In the genomic region with DNA sequence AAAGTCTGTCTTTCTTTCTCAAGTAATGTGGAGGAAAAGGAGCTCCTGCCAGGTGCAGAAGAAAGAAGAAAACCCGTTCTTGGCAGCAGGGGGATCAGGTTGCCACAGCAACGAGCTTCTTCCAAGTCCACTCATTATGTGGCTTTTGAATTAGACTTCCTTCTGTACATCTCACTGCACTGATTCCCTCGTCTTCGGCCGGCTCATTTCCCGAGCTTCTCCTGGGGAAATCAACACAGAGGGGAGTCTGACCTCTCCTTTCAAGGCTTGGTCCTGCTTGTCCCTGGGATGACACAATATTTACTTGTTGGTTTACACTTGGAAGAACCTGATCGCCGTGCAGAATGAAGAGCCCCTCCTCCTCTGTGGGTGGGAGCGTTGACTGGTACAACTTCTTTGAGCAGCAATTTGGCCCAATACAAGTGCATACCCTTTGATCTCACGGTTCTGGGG, we compare ENCODE assay signal across 9 cellular contexts. TPM values are rescaled to one million over a fixed set of nuclear protein-coding genes. Genes with fewer than 3 reads are reported as not detected.
DNase-seq lines count a peak whose midpoint lies in the region; ATAC-seq and TF ChIP-seq lines count a peak whose summit lies in the region.
"Had no signal": no experiment of that assay in that cellular context is flagged by ENCODE, and none has a peak within 500 bp of the region (broad histone marks: within the 10 kb centered on the region; RNA-seq: fewer than 3 reads in every experiment).

No MANE protein-coding gene starts in this region.

- POLR2A ChIA-PET in A673 (lab: Charles Lee; ENCODE audit: low non-redundant PET) = interaction anchor here (0.6 kb wide), 1 partner anchor 11 kb away, joined by 6 read pairs; no protein-coding TSS in a partner anchor

- H3K27me3 ChIP-seq in A673 (replicated peaks; ENCODE audit: insufficient read depth, low read depth, low read length, poor library complexity) = no peaks in the 10 kb centered on the region
- H3K27me3 ChIP-seq in right lobe of liver = no peaks in the 10 kb centered on the region
- no peaks in the 10 kb centered on the region for H3K27me3 ChIP-seq in lower lobe of right lung (ENCODE audit: low read depth)
- H3K27me3 ChIP-seq: stomach had no signal

- H3K4me1 ChIP-seq in A673 (ENCODE audit: insufficient read depth, low read length, poor library complexity, severe bottlenecking) (peaks cover 20% of the 10 kb centered on the region), right lobe of liver (peaks cover 0 to 8% (median 0%) of the 10 kb centered on the region in 4 donors), lower lobe of right lung (peaks cover 17% of the 10 kb centered on the region)

- no peak overlapping the region for H3K4me3 ChIP-seq in A673 (ENCODE audit: low read depth, low read length, poor library complexity, severe bottlenecking)
- no peak overlapping the region for H3K4me3 ChIP-seq in right lobe of liver
- no peak overlapping the region for H3K4me3 ChIP-seq in lower lobe of right lung
- H3K4me3 ChIP-seq: stomach had no signal

- TF ChIP-seq CTCF in A673 (conservative IDR thresholded peaks at IDR 0.05; ENCODE audit: low read depth, low read length) (no peak), right lobe of liver (IDR thresholded peaks at IDR 0.05) (no peak), lower lobe of right lung (IDR thresholded peaks at IDR 0.05) (no peak)

- DNase-seq in A673 (ENCODE audit: low spot score) = peak; percentile 54
- peak; percentile 14 for DNase-seq in HT-29 (ENCODE audit: low spot score)
- peak; percentile 91 for DNase-seq in astrocyte of the hippocampus (ENCODE audit: low read depth, low spot score)
- DNase-seq in right lobe of liver = no peak
- DNase-seq in lower lobe of right lung = no peak
- DNase-seq: stomach had no signal

- H3K36me3 ChIP-seq in A673 (ENCODE audit: insufficient read depth, low read length, poor library complexity, severe bottlenecking) (no peaks in the 10 kb centered on the region), right lobe of liver (no peaks in the 10 kb centered on the region), lower lobe of right lung (no peaks in the 10 kb centered on the region)
- H3K36me3 ChIP-seq: stomach had no signal

- no TSS peak for BruUV-seq in A673 (replicated peaks; lab: Mats Ljungman, UMichigan)

- no peak for TF ChIP-seq POLR2A in right lobe of liver (IDR thresholded peaks at IDR 0.05)

- intact Hi-C loops in A673 (cut with micrococcal nuclease; ENCODE audit: unreplicated experiment) (no loop called here), right lobe of liver (cut with DNase I) (no loop called here), lower lobe of right lung (cut with DNase I) (no loop called here)

- ATAC-seq in right lobe of liver = peak in 3 of 4 donors; percentile 22 to 46 (median 35)
- no peak; the same call in 2 of the 3 replicates for ATAC-seq in SK-N-SH treated with all-trans-retinoic acid at 6 μM for 48 hours
- no peak for ATAC-seq in GM18498 (IDR thresholded peaks at IDR 0.05; ENCODE audit: unreplicated experiment)
- no peak for ATAC-seq in lower lobe of right lung
- ATAC-seq in HG02884 (IDR thresholded peaks at IDR 0.05; ENCODE audit: unreplicated experiment) = no peak

- H3K9me3 ChIP-seq in A673 (ENCODE audit: low read depth, low read length, poor library complexity, severe bottlenecking) (no peaks in the 10 kb centered on the region), right lobe of liver (no peaks in the 10 kb centered on the region), lower lobe of right lung (no peaks in the 10 kb centered on the region)
- H3K9me3 ChIP-seq: stomach had no signal

- WGBS in right lobe of liver (ENCODE audit: insufficient coverage, low coverage, low lambda C conversion rate, missing lambda C conversion rate) = 3% methylated on average over 6 of the region's 10 CpGs

- H3K27ac ChIP-seq in A673 (ENCODE audit: low read depth, low read length, poor library complexity, severe bottlenecking) (no peak overlapping the region), right lobe of liver (no peak overlapping the region), lower lobe of right lung (no peak overlapping the region)
- H3K27ac ChIP-seq: stomach had no signal

- CTCF ChIA-PET in A673 (lab: Charles Lee) = no interaction called here

TF ChIP-seq in SK-N-SH treated with all-trans-retinoic acid at 6 μM for 48 hours, 23 proteins besides CTCF, POLR2A, EP300 and RAD21:
- TF ChIP-seq, protein P1, sequence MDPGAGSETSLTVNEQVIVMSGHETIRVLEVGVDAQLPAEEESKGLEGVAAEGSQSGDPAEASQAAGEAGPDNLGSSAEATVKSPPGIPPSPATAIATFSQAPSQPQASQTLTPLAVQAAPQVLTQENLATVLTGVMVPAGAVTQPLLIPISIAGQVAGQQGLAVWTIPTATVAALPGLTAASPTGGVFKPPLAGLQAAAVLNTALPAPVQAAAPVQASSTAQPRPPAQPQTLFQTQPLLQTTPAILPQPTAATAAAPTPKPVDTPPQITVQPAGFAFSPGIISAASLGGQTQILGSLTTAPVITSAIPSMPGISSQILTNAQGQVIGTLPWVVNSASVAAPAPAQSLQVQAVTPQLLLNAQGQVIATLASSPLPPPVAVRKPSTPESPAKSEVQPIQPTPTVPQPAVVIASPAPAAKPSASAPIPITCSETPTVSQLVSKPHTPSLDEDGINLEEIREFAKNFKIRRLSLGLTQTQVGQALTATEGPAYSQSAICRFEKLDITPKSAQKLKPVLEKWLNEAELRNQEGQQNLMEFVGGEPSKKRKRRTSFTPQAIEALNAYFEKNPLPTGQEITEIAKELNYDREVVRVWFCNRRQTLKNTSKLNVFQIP (CRISPR knock-in tag; IDR thresholded peaks at IDR 0.05; ENCODE audit: borderline replicate concordance, low read depth) = no peak
- TF ChIP-seq ZFP30 (CRISPR knock-in tag; IDR thresholded peaks at IDR 0.05) (no peak), PPARA (CRISPR knock-in tag; IDR thresholded peaks at IDR 0.05; ENCODE audit: borderline replicate concordance) (no peak), ZFP3 (CRISPR knock-in tag; IDR thresholded peaks at IDR 0.05) (no peak), CSRNP3 (CRISPR knock-in tag; IDR thresholded peaks at IDR 0.05) (no peak), CSDC2 (CRISPR knock-in tag; IDR thresholded peaks at IDR 0.05) (no peak), ZNF70 (CRISPR knock-in tag; IDR thresholded peaks at IDR 0.05) (no peak), TCF4 (CRISPR knock-in tag; IDR thresholded peaks at IDR 0.05; ENCODE audit: borderline replicate concordance) (no peak)

RNA-seq across cellular contexts. Expression of gene MCHR1, which starts 35.3 kb away (rescaled TPM):
- total RNA-seq in A673 (2021) = not detected in 2 replicates
- not detected in 2 replicates for total RNA-seq in HT-29 (2014; rRNA removed; shearing (Covaris generic))
- total RNA-seq in right lobe of liver = 1 to 10 TPM; 1.1 to 3.7 (median 1.9) TPM
- total RNA-seq in lower lobe of right lung = not detected
- total RNA-seq: stomach had no signal

Comparison
In these comparisons a context has a peak if more than half of its experiments do, and no peak if none do; other contexts are left out.
1. DNase-seq: peak in A673 (single experiment), HT-29 (single experiment) and astrocyte of the hippocampus (single experiment); none in right lobe of liver (0 of 3) and lower lobe of right lung (single experiment).
2. ATAC-seq: peak in right lobe of liver (3 of 4); none in SK-N-SH treated with all-trans-retinoic acid at 6 μM for 48 hours (single experiment), GM18498 (single experiment), lower lobe of right lung (0 of 2) and HG02884 (single experiment).